Comparison of ENCODE assay signal across 8 cellular contexts in genomic region chr2:61905372-61906186, GRCh38. TPM values are rescaled to one million over a fixed set of nuclear protein-coding genes. Genes with fewer than 3 reads are reported as not detected.
DNase-seq lines count a peak whose midpoint lies in the region; ATAC-seq, FAIRE-seq and TF ChIP-seq lines count a peak whose summit lies in the region.

Gene COMMD1, plus strand, starts transcription at chr2:61905674. Its CDS starts 5 bp downstream, at chr2:61905679.

- WGBS in A549 (ENCODE audit: missing lambda C conversion rate): 3% methylated on average over 27 of the region's 33 CpGs

- dilution Hi-C loops in keratinocyte (cut with MboI; ENCODE audit: extremely low pct_ligation_motif_present, low sequenced_read_pairs): no loop called here

- ATAC-seq in A549 (peak; percentile 99 to 100), HG03060 (IDR thresholded peaks at IDR 0.05; ENCODE audit: low read depth, unreplicated experiment) (peak; percentile 89)

- H3K4me1 ChIP-seq in A549: peaks cover 14% of the 10 kb centered on the region; the same call in 2 of the 3 replicates
- peaks cover 4% of the 10 kb centered on the region for H3K4me1 ChIP-seq in keratinocyte (ENCODE audit: control insufficient read depth, extremely low read depth, insufficient read depth, low read length)

- CTCF ChIA-PET in A549 (lab: Yijun Ruan, JAX): interaction anchor here (1.3 kb wide), 1 partner anchor 12 kb away, joined by 5 read pairs; no protein-coding TSS in a partner anchor

- H4K20me1 ChIP-seq in keratinocyte (ENCODE audit: control insufficient read depth, extremely low read depth, insufficient read depth, low read length): no peaks in the 10 kb centered on the region

- no peaks in the 10 kb centered on the region for H3K9me1 ChIP-seq in keratinocyte (ENCODE audit: control insufficient read depth, extremely low read depth, insufficient read depth, low read length)

- peak; percentile 98 for TF ChIP-seq POLR2A in A549 (IDR thresholded peaks at IDR 0.05; ENCODE audit: low read length)
- TF ChIP-seq POLR2A in GM18526 (IDR thresholded peaks at IDR 0.05; ENCODE audit: extremely low read depth, insufficient read length): peak; percentile 92

- H3K27ac ChIP-seq in A549 (peak within 1 kb of the TSS; percentile 81 to 87), keratinocyte (ENCODE audit: control insufficient read depth, insufficient read depth, low read length) (peak within 1 kb of the TSS; percentile 77)

- peak within 1 kb of the TSS; percentile 78 for H3K4me2 ChIP-seq in A549
- peak within 1 kb of the TSS; percentile 92 for H3K4me2 ChIP-seq in keratinocyte (ENCODE audit: control insufficient read depth, extremely low read depth, insufficient read depth, low read depth, low read length)

- TF ChIP-seq CTCF in A549 (IDR thresholded peaks at IDR 0.05) (no peak), keratinocyte (optimal IDR thresholded peaks at IDR 0.05 in 1 of 3, IDR thresholded peaks at IDR 0.05 in 1 of 3, conservative IDR thresholded peaks at IDR 0.05 in 1 of 3; ENCODE audit: extremely low read depth in 1 of 3, insufficient read depth in 2 of 3, low read length in 3 of 3) (no peak)

- H2AFZ ChIP-seq in keratinocyte (ENCODE audit: control insufficient read depth, low read length): peak within 1 kb of the TSS; percentile 92

- peak within 1 kb of the TSS; percentile 75 for H3K4me3 ChIP-seq in A549
- peak within 1 kb of the TSS; percentile 77 to 79 (median 78) for H3K4me3 ChIP-seq in keratinocyte (ENCODE audit: control insufficient read depth in 2 of 3, extremely low read depth in 1 of 3, insufficient read depth in 2 of 3, low read depth in 1 of 3, low read length in 3 of 3)

- H3K9me3 ChIP-seq in A549: no peaks in the 10 kb centered on the region
- no peaks in the 10 kb centered on the region for H3K9me3 ChIP-seq in keratinocyte (ENCODE audit: control insufficient read depth, low read depth, low read length)

- H3K36me3 ChIP-seq in keratinocyte (ENCODE audit: control insufficient read depth in 2 of 2, extremely low read depth in 1 of 2, insufficient read depth in 2 of 2, low read length in 2 of 2): no peaks in the 10 kb centered on the region

- FAIRE-seq in A549 (lab: Jason Lieb, UNC) (no peak), keratinocyte (lab: Jason Lieb, UNC) (no peak)

- POLR2A ChIA-PET in A549 (lab: Yijun Ruan, JAX): interaction anchor here (1.0 kb wide), 1 partner anchor 761 kb away, joined by 3 read pairs; no protein-coding TSS in a partner anchor

- no peak for TF ChIP-seq RAD21 in A549 (conservative IDR thresholded peaks at IDR 0.05 in 1 of 2, IDR thresholded peaks at IDR 0.05 in 1 of 2)

- peak within 1 kb of the TSS; percentile 86 for H3K9ac ChIP-seq in keratinocyte (ENCODE audit: control insufficient read depth, extremely low read depth, insufficient read depth, low read length)

- H3K27me3 ChIP-seq in keratinocyte (ENCODE audit: control insufficient read depth, extremely low read depth, insufficient read depth, low read length): no peaks in the 10 kb centered on the region

- no peak for TF ChIP-seq EP300 in A549 (IDR thresholded peaks at IDR 0.05)

- DNase-seq in A549 (ENCODE audit: low read depth in 1 of 2, low spot score in 1 of 2) (peak; percentile 62 to 81), NCI-H2196 treated with DMSO at 0.1 percent for 48 hours (lab: John Stamatoyannopoulos, UW; ENCODE audit: unreplicated experiment) (peak; percentile 11), keratinocyte (ENCODE audit: low read depth, low spot score) (no peak)
- peak; percentile 62 for DNase-seq in activated CD4-positive, CD25-positive, alpha-beta regulatory T cell treated with anti-CD3 and anti-CD28 coated beads, Interleukin-2, amount 50 U/mL, for 16 hours (ENCODE audit: low read depth, low spot score)
- peak; percentile 74 for DNase-seq in central memory CD4-positive, alpha-beta T cell
- peak; percentile 63 to 72 for DNase-seq in stimulated activated CD4-positive, alpha-beta T cell treated with anti-CD3 and anti-CD28 coated beads, Interleukin-15, amount 100 ng/mL, for 1 hour (ENCODE audit: low read depth in 1 of 2, low spot score in 1 of 2)

- peaks cover 6% of the 10 kb centered on the region for H3K79me2 ChIP-seq in keratinocyte (ENCODE audit: control insufficient read depth, insufficient read depth, low read length)

TF ChIP-seq in A549, 52 proteins besides CTCF, POLR2A, EP300 and RAD21 (continues in another document):
- no peak for TF ChIP-seq MAFK (IDR thresholded peaks at IDR 0.05; ENCODE audit: partially characterized antibody)
- TF ChIP-seq REST (IDR thresholded peaks at IDR 0.05): no peak
- TF ChIP-seq HES2 (IDR thresholded peaks at IDR 0.05): no peak
- peak; percentile 3; the same call in 1 of the 2 replicates for TF ChIP-seq USF2 (IDR thresholded peaks at IDR 0.05)
- TF ChIP-seq HOXB5 (CRISPR knock-in tag; IDR thresholded peaks at IDR 0.05): no peak
- TF ChIP-seq HDAC2 (IDR thresholded peaks at IDR 0.05): no peak; the same call in 1 of the 2 replicates
- no peak for TF ChIP-seq TP53 (CRISPR knock-in tag; IDR thresholded peaks at IDR 0.05)
- TF ChIP-seq RNF2 (IDR thresholded peaks at IDR 0.05; ENCODE audit: borderline replicate concordance, low read depth): no peak
- no peak for TF ChIP-seq KDM1A (IDR thresholded peaks at IDR 0.05; ENCODE audit: low read depth)
- peak; percentile 49 to 92; a peak in 4 of 5 replicates for TF ChIP-seq JUN (IDR thresholded peaks at IDR 0.05)
- TF ChIP-seq SMC3 (IDR thresholded peaks at IDR 0.05): no peak
- peak; percentile 94 for TF ChIP-seq MAX (IDR thresholded peaks at IDR 0.05)
- TF ChIP-seq HOXB13 (CRISPR knock-in tag; IDR thresholded peaks at IDR 0.05; ENCODE audit: low read depth): no peak
- TF ChIP-seq ZFP36 (IDR thresholded peaks at IDR 0.05; ENCODE audit: borderline replicate concordance, partially characterized antibody): no peak
- peak; percentile 69; the same call in 1 of the 2 replicates for TF ChIP-seq E2F6 (IDR thresholded peaks at IDR 0.05; ENCODE audit: borderline replicate concordance, low read depth)
- TF ChIP-seq MAZ (IDR thresholded peaks at IDR 0.05; ENCODE audit: borderline replicate concordance, low read depth, low read length): no peak

RNA-seq across cellular contexts. Expression of gene COMMD1, which starts in this region (rescaled TPM):
- polyA plus RNA-seq in A549 (2011; rRNA removed): 53.9 and 54.1 TPM in 2 replicates
- 33.8 and 36.9 TPM in 2 replicates for polyA plus RNA-seq in A549 (2012; cell fraction: cytosol; rRNA removed)
- polyA plus RNA-seq in A549 (2012; cell fraction: nucleus; rRNA removed): 24.3 and 27.1 TPM in 2 replicates
- polyA plus RNA-seq in A549 (2017; fragmentation: RNase III; extraction: RNeasy Plus Mini Kit Qiagen cat#74134 plus additional on column Dnase treatment): 57.3 to 63.5 TPM (median 62.0 TPM) in 3 replicates
- polyA minus RNA-seq in A549 (2011; rRNA and poly(A)+ RNA removed): 17.3 and 18.9 TPM in 2 replicates
- 33.2 to 44.8 TPM (median 35.8 TPM) in 3 replicates for polyA plus RNA-seq in keratinocyte
- 26.0 TPM for polyA plus RNA-seq in keratinocyte (2011; ENCODE audit: low read depth)
- polyA plus RNA-seq in keratinocyte (2011; cell fraction: cytosol; rRNA removed): 34.7 and 45.2 TPM in 2 replicates
- 21.9 and 26.2 TPM in 2 replicates for polyA plus RNA-seq in keratinocyte (2011; cell fraction: nucleus; rRNA removed)
- polyA plus RNA-seq in keratinocyte (2012; ENCODE audit: low replicate concordance): 46.7 and 52.2 TPM in 2 replicates
- 4.2 to 24.4 TPM (median 20.2 TPM) in 3 replicates for polyA minus RNA-seq in keratinocyte
- polyA minus RNA-seq in keratinocyte (2011; cell fraction: cytosol; rRNA and poly(A)+ RNA removed): 29.5 TPM
- 8.4 and 11.1 TPM in 2 replicates for polyA minus RNA-seq in keratinocyte (2011; cell fraction: nucleus; rRNA and poly(A)+ RNA removed)
